8 cellular contexts compared by ENCODE assay signal in genomic region chr10:110681023-110681681, GRCh38. TPM values are rescaled to one million over a fixed set of nuclear protein-coding genes. Genes with fewer than 3 reads are reported as not detected.
DNase-seq lines count a peak whose midpoint lies in the region; ATAC-seq and TF ChIP-seq lines count a peak whose summit lies in the region.

No MANE protein-coding gene starts in this region.

- TF ChIP-seq CTCF in CD14-positive monocyte (IDR thresholded peaks at IDR 0.05) (peak; percentile 18), colonic mucosa (IDR thresholded peaks at IDR 0.05) (peak; percentile 39)

- H3K27ac Mint-ChIP-seq in CD14-positive monocyte, result peak overlapping the region in 1 of 7 donors; percentile 10

- no peaks in the 10 kb centered on the region for H3K9me3 Mint-ChIP-seq in CD14-positive monocyte

- no peak for DNase-seq in CD14-positive monocyte (ENCODE audit: low spot score)
- DNase-seq in H4 (ENCODE audit: low spot score), result peak; percentile 39
- peak; percentile 43 for DNase-seq in RPMI7951 (ENCODE audit: low read depth)
- DNase-seq in colonic mucosa, result peak; percentile 23
- DNase-seq in mucosa of gallbladder (ENCODE audit: low spot score), result peak; percentile 16
- DNase-seq in aorta, result no peak

- ATAC-seq in esophagus mucosa, result no peak
- no peak for ATAC-seq in aorta (ENCODE audit: low FRiP score)
- no peak for ATAC-seq in HG03196 (IDR thresholded peaks at IDR 0.05; ENCODE audit: unreplicated experiment)

- H3K27me3 ChIP-seq in colonic mucosa (no peaks in the 10 kb centered on the region), aorta (ENCODE audit: control insufficient read depth in 1 of 2, insufficient read depth in 2 of 2, low read length in 1 of 2) (no peaks in the 10 kb centered on the region)

- WGBS in aorta, 2 donors, result 36 to 40% methylated on average over 7 of the region's 7 CpGs

- H3K9me3 ChIP-seq in colonic mucosa (no peaks in the 10 kb centered on the region), aorta (ENCODE audit: control insufficient read depth, low read length) (no peaks in the 10 kb centered on the region)

- peaks cover 0 to 10% (median 0%) of the 10 kb centered on the region in 3 donors for H3K27me3 Mint-ChIP-seq in CD14-positive monocyte (ENCODE audit: low read depth in 3 of 3)

- no peaks in the 10 kb centered on the region for H3K36me3 Mint-ChIP-seq in CD14-positive monocyte

- H3K4me1 Mint-ChIP-seq in CD14-positive monocyte, result peaks cover 14% of the 10 kb centered on the region

- no peak overlapping the region for H3K9ac ChIP-seq in colonic mucosa (ENCODE audit: low read depth in 2 of 2, low read length in 2 of 2)

- no peak overlapping the region for H3K4me3 ChIP-seq in colonic mucosa
- H3K4me3 ChIP-seq in aorta (ENCODE audit: low read length in 2 of 2), result no peak overlapping the region

- no peak overlapping the region for H3K4me3 Mint-ChIP-seq in CD14-positive monocyte

- intact Hi-C loops in CD14-positive monocyte (cut with micrococcal nuclease) (no loop called here), colonic mucosa (cut with DNase I) (loop anchor here (5.0 kb wide), 1 partner anchor 69 kb away; no protein-coding TSS in a partner anchor), aorta (cut with DNase I) (loop anchor here in 1 of 2 donors (1.0 kb wide), 1 partner anchor 71 kb away; no protein-coding TSS in a partner anchor)

- H3K4me1 ChIP-seq in colonic mucosa (no peaks in the 10 kb centered on the region), aorta (ENCODE audit: control insufficient read depth in 1 of 2, insufficient read depth in 2 of 2, low read length in 2 of 2) (no peaks in the 10 kb centered on the region)

- no peaks in the 10 kb centered on the region for H3K36me3 ChIP-seq in colonic mucosa
- no peaks in the 10 kb centered on the region for H3K36me3 ChIP-seq in aorta (ENCODE audit: control insufficient read depth in 1 of 2, insufficient read depth in 2 of 2, low read length in 1 of 2)

- H3K27ac ChIP-seq in colonic mucosa (no peak overlapping the region), aorta (ENCODE audit: low read depth in 1 of 2, low read length in 2 of 2) (no peak overlapping the region)

RNA-seq across cellular contexts. Expression of gene RBM20, which starts 37.0 kb away (rescaled TPM):
- not detected for polyA plus RNA-seq in CD14-positive monocyte
- total RNA-seq in H4 (2014; rRNA removed; shearing (Covaris generic)), result 4.2 and 4.6 TPM in 2 replicates
- 0.20 and 0.36 TPM in 2 replicates for total RNA-seq in RPMI7951 (2014; rRNA removed; shearing (Covaris generic))
- total RNA-seq in colonic mucosa, result under 1 TPM; 0.49 to 0.80 TPM
- total RNA-seq in mucosa of gallbladder, result 1.4 TPM
- 3.1 TPM for total RNA-seq in esophagus mucosa
- 10 to 100 TPM in 1 of 2 donors, 1 to 10 TPM in 1; 9.9 to 11.2 TPM for total RNA-seq in aorta
- polyA plus RNA-seq in aorta, result 1 to 10 TPM; 2.9 to 6.0 TPM

Comparison
In these comparisons a context has a peak if more than half of its experiments do, and no peak if none do; other contexts are left out.
1. DNase-seq: peak in H4 (single experiment), RPMI7951 (single experiment), colonic mucosa (single experiment) and mucosa of gallbladder (single experiment); none in CD14-positive monocyte (single experiment) and aorta (0 of 2).